Comparison of ENCODE assay signal across 3 cellular contexts in the genomic region with DNA sequence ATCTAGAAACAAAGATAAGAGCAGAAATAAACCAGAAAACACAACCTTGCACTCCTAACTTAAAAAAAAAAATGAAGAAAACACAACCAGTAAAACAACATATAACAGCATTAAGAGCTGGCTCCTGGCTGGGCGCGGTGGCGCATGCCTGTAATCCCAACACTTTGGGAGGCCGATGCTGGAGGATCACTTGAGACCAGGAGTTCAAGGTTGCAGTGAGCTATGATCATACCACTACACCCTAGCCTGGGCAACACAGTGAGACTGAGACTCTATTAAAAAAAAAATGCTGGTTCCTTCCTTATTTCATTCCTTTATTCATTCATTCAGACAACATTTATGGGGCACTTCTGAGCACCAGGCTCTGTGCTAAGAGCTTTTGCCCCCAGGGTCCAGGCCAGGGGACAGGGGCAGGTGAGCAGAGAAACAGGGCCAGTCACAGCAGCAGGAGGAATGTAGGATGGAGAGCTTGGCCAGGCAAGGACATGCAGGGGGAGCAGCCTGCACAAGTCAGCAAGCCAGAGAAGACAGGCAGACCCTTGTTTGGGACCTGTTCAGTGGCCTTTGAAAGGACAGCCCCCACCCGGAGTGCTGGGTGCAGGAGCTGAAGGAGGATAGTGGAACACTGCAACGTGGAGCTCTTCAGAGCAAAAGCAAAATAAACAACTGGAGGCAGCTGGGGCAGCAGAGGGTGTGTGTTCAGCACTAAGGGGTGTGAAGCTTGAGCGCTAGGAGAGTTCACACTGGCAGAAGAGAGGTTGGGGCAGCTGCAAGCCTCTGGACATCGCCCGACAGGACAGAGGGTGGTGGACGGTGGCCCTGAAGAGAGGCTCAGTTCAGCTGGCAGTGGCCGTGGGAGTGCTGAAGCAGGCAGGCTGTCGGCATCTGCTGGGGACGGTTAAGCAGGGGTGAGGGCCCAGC.
TF ChIP-seq lines count a peak whose summit lies in the region.

No MANE protein-coding gene starts in this region.

TF ChIP-seq in HCT116, 20 proteins besides CTCF, POLR2A, EP300 and RAD21:
- TF ChIP-seq MAX (IDR thresholded peaks at IDR 0.05) (no peak), ELF1 (IDR thresholded peaks at IDR 0.05; ENCODE audit: borderline replicate concordance, low read depth) (no peak), TCF7L2 (IDR thresholded peaks at IDR 0.05; ENCODE audit: borderline replicate concordance, extremely low read depth, insufficient read depth, insufficient read length) (no peak), SRF (IDR thresholded peaks at IDR 0.05; ENCODE audit: low read depth) (no peak), SIN3A (IDR thresholded peaks at IDR 0.05; ENCODE audit: low read depth) (no peak)

TF ChIP-seq in K562, 482 proteins besides CTCF, POLR2A, EP300 and RAD21:
- no peak for TF ChIP-seq ZBED1 (IDR thresholded peaks at IDR 0.05)
- TF ChIP-seq NR4A1 (CRISPR knock-in tag; IDR thresholded peaks at IDR 0.05), result no peak
- no peak for TF ChIP-seq NR4A1 (tag; IDR thresholded peaks at IDR 0.05)
- no peak for TF ChIP-seq ZNF217 (CRISPR knock-in tag; IDR thresholded peaks at IDR 0.05)
- TF ChIP-seq GABPA (tag; conservative IDR thresholded peaks at IDR 0.05; ENCODE audit: low read depth), result no peak
- TF ChIP-seq NR2F6 (CRISPR knock-in tag; IDR thresholded peaks at IDR 0.05), result no peak
- no peak for TF ChIP-seq FOXK2 (conservative IDR thresholded peaks at IDR 0.05 in 1 of 2, IDR thresholded peaks at IDR 0.05 in 1 of 2; ENCODE audit: low read depth in 2 of 2)
- no peak for TF ChIP-seq BRD9 (IDR thresholded peaks at IDR 0.05; ENCODE audit: low read depth, partially characterized antibody)
- TF ChIP-seq ZNF274 (IDR thresholded peaks at IDR 0.05; ENCODE audit: borderline replicate concordance, low read depth, low read length), result no peak
- TF ChIP-seq, protein P1, sequence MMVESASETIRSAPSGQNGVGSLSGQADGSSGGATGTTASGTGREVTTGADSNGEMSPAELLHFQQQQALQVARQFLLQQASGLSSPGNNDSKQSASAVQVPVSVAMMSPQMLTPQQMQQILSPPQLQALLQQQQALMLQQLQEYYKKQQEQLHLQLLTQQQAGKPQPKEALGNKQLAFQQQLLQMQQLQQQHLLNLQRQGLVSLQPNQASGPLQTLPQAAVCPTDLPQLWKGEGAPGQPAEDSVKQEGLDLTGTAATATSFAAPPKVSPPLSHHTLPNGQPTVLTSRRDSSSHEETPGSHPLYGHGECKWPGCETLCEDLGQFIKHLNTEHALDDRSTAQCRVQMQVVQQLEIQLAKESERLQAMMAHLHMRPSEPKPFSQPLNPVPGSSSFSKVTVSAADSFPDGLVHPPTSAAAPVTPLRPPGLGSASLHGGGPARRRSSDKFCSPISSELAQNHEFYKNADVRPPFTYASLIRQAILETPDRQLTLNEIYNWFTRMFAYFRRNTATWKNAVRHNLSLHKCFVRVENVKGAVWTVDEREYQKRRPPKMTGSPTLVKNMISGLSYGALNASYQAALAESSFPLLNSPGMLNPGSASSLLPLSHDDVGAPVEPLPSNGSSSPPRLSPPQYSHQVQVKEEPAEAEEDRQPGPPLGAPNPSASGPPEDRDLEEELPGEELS (CRISPR knock-in tag; IDR thresholded peaks at IDR 0.05; ENCODE audit: borderline replicate concordance), result no peak
- TF ChIP-seq XRCC5 (IDR thresholded peaks at IDR 0.05; ENCODE audit: low read depth, low read length), result no peak
- no peak for TF ChIP-seq NCOA4 (IDR thresholded peaks at IDR 0.05; ENCODE audit: partially characterized antibody)
- no peak for TF ChIP-seq TGIF2 (CRISPR knock-in tag; IDR thresholded peaks at IDR 0.05)
- TF ChIP-seq NEUROD1 (IDR thresholded peaks at IDR 0.05; ENCODE audit: borderline replicate concordance, low read depth, low read length, partially characterized antibody), result no peak
- TF ChIP-seq, protein P2, sequence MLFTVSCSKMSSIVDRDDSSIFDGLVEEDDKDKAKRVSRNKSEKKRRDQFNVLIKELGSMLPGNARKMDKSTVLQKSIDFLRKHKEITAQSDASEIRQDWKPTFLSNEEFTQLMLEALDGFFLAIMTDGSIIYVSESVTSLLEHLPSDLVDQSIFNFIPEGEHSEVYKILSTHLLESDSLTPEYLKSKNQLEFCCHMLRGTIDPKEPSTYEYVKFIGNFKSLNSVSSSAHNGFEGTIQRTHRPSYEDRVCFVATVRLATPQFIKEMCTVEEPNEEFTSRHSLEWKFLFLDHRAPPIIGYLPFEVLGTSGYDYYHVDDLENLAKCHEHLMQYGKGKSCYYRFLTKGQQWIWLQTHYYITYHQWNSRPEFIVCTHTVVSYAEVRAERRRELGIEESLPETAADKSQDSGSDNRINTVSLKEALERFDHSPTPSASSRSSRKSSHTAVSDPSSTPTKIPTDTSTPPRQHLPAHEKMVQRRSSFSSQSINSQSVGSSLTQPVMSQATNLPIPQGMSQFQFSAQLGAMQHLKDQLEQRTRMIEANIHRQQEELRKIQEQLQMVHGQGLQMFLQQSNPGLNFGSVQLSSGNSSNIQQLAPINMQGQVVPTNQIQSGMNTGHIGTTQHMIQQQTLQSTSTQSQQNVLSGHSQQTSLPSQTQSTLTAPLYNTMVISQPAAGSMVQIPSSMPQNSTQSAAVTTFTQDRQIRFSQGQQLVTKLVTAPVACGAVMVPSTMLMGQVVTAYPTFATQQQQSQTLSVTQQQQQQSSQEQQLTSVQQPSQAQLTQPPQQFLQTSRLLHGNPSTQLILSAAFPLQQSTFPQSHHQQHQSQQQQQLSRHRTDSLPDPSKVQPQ (CRISPR knock-in tag; IDR thresholded peaks at IDR 0.05; ENCODE audit: borderline replicate concordance), result no peak
- no peak for TF ChIP-seq TAL1 (IDR thresholded peaks at IDR 0.05)
- TF ChIP-seq MYC (IDR thresholded peaks at IDR 0.05; ENCODE audit: low read depth, low read length), result no peak
- no peak for TF ChIP-seq MYC (CRISPR knock-in tag; IDR thresholded peaks at IDR 0.05; ENCODE audit: borderline replicate concordance, low read depth)
- TF ChIP-seq E2F8 (IDR thresholded peaks at IDR 0.05; ENCODE audit: low read depth, partially characterized antibody), result no peak

TF ChIP-seq in SK-N-SH, 30 proteins besides CTCF, POLR2A, EP300 and RAD21:
- no peak for TF ChIP-seq FOSL2 (IDR thresholded peaks at IDR 0.05; ENCODE audit: borderline replicate concordance, low read depth)
- TF ChIP-seq RXRA (IDR thresholded peaks at IDR 0.05; ENCODE audit: borderline replicate concordance, low read depth), result no peak
- TF ChIP-seq, protein P3, sequence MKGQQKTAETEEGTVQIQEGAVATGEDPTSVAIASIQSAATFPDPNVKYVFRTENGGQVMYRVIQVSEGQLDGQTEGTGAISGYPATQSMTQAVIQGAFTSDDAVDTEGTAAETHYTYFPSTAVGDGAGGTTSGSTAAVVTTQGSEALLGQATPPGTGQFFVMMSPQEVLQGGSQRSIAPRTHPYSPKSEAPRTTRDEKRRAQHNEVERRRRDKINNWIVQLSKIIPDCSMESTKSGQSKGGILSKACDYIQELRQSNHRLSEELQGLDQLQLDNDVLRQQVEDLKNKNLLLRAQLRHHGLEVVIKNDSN (IDR thresholded peaks at IDR 0.05; ENCODE audit: borderline replicate concordance, low read depth), result no peak
- TF ChIP-seq RFX5 (IDR thresholded peaks at IDR 0.05; ENCODE audit: low read length), result no peak
- TF ChIP-seq NRF1 (IDR thresholded peaks at IDR 0.05; ENCODE audit: low read depth, low read length), result no peak
- no peak for TF ChIP-seq YY1 (IDR thresholded peaks at IDR 0.05; ENCODE audit: low read depth)
- no peak for TF ChIP-seq IRF3 (IDR thresholded peaks at IDR 0.05; ENCODE audit: low read depth, low read length)
- TF ChIP-seq RCOR1 (IDR thresholded peaks at IDR 0.05; ENCODE audit: low read length), result no peak
- TF ChIP-seq MEF2A (IDR thresholded peaks at IDR 0.05; ENCODE audit: borderline replicate concordance, low read depth), result no peak
- no peak for TF ChIP-seq GABPA (IDR thresholded peaks at IDR 0.05; ENCODE audit: low read depth)
- TF ChIP-seq TCF12 (IDR thresholded peaks at IDR 0.05), result no peak
- no peak for TF ChIP-seq ZBTB33 (IDR thresholded peaks at IDR 0.05; ENCODE audit: borderline replicate concordance, low read depth)
- no peak for TF ChIP-seq JUND (IDR thresholded peaks at IDR 0.05)
- TF ChIP-seq, protein P4, sequence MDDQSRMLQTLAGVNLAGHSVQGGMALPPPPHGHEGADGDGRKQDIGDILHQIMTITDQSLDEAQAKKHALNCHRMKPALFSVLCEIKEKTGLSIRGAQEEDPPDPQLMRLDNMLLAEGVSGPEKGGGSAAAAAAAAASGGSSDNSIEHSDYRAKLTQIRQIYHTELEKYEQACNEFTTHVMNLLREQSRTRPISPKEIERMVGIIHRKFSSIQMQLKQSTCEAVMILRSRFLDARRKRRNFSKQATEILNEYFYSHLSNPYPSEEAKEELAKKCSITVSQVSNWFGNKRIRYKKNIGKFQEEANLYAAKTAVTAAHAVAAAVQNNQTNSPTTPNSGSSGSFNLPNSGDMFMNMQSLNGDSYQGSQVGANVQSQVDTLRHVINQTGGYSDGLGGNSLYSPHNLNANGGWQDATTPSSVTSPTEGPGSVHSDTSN (IDR thresholded peaks at IDR 0.05), result no peak
- TF ChIP-seq MXI1 (IDR thresholded peaks at IDR 0.05; ENCODE audit: low read depth, low read length), result no peak
- TF ChIP-seq EZH2phosphoT487 (IDR thresholded peaks at IDR 0.05; ENCODE audit: borderline replicate concordance, low read depth), result no peak
- TF ChIP-seq SMC3 (IDR thresholded peaks at IDR 0.05; ENCODE audit: low read depth, low read length), result no peak
- TF ChIP-seq TAF1 (IDR thresholded peaks at IDR 0.05; ENCODE audit: borderline replicate concordance, low read depth, low read length), result no peak
